ENCODE assay signal across 1 cellular context in genomic region chr19:29622191-29623070, GRCh38.
TF ChIP-seq lines count a peak whose summit lies in the region.

No MANE protein-coding gene starts in this region.

TF ChIP-seq in SK-N-SH treated with all-trans-retinoic acid at 6 μM for 48 hours, 23 proteins besides CTCF, POLR2A, EP300 and RAD21:
- TF ChIP-seq TSHZ2 (CRISPR knock-in tag; IDR thresholded peaks at IDR 0.05) (no peak), CSRNP3 (CRISPR knock-in tag; IDR thresholded peaks at IDR 0.05) (no peak), ISL1 (CRISPR knock-in tag; IDR thresholded peaks at IDR 0.05) (no peak), ARNTL (CRISPR knock-in tag; IDR thresholded peaks at IDR 0.05; ENCODE audit: borderline replicate concordance, low read depth) (no peak), CREB5 (CRISPR knock-in tag; IDR thresholded peaks at IDR 0.05; ENCODE audit: low read depth) (no peak), PPARA (CRISPR knock-in tag; IDR thresholded peaks at IDR 0.05; ENCODE audit: borderline replicate concordance) (no peak), ZFP3 (CRISPR knock-in tag; IDR thresholded peaks at IDR 0.05) (no peak), PATZ1 (CRISPR knock-in tag; IDR thresholded peaks at IDR 0.05; ENCODE audit: borderline replicate concordance) (no peak), TOX (CRISPR knock-in tag; IDR thresholded peaks at IDR 0.05; ENCODE audit: borderline replicate concordance) (no peak), OSR1 (CRISPR knock-in tag; IDR thresholded peaks at IDR 0.05) (no peak), ZFP30 (CRISPR knock-in tag; IDR thresholded peaks at IDR 0.05) (no peak), POU6F1 (CRISPR knock-in tag; IDR thresholded peaks at IDR 0.05; ENCODE audit: borderline replicate concordance, low read depth) (no peak), RARB (CRISPR knock-in tag; IDR thresholded peaks at IDR 0.05) (no peak), SNAI2 (CRISPR knock-in tag; IDR thresholded peaks at IDR 0.05) (no peak), CSDC2 (CRISPR knock-in tag; IDR thresholded peaks at IDR 0.05) (no peak), ZNF8 (CRISPR knock-in tag; IDR thresholded peaks at IDR 0.05) (no peak), TCF4 (CRISPR knock-in tag; IDR thresholded peaks at IDR 0.05; ENCODE audit: borderline replicate concordance) (no peak), GLIS3 (CRISPR knock-in tag; IDR thresholded peaks at IDR 0.05) (no peak), BACH2 (CRISPR knock-in tag; IDR thresholded peaks at IDR 0.05; ENCODE audit: borderline replicate concordance) (no peak), ZNF70 (CRISPR knock-in tag; IDR thresholded peaks at IDR 0.05) (no peak)
